Comparison of ENCODE assay signal across 17 cellular contexts in the genomic region with DNA sequence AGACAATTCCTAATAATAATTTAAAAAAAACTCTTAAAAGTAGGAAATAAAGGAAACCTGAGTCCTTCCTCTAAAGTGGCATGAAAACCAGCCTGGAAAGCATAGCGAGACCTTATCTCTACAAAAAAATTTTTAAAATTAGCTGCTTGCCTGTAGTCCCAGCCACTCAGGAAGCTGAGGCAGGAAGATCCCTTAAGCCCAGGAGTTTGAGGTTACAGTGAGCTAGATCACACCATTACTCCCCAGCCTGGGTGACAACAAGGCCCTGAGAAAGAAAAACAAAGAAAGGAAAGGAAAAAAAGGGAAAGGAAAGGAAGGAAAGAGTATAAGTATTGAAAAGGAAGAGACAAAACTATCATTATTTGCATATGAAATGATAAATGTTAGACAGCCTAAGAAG.
DNase-seq lines count a peak whose midpoint lies in the region; ATAC-seq and TF ChIP-seq lines count a peak whose summit lies in the region.
"Had no signal": no experiment of that assay in that cellular context is flagged by ENCODE, and none has a peak within 500 bp of the region (broad histone marks: within the 10 kb centered on the region; RNA-seq: fewer than 3 reads in every experiment).

No MANE protein-coding gene starts in this region.

- H3K27me3 ChIP-seq in BLaER1 = no peaks in the 10 kb centered on the region
- H3K27me3 ChIP-seq: MG63 had no signal

- TF ChIP-seq CTCF in chondrocyte (IDR thresholded peaks at IDR 0.05) (no peak), nephron (IDR thresholded peaks at IDR 0.05; ENCODE audit: unreplicated experiment in 3 of 3) (no peak)

- no peaks in the 10 kb centered on the region for H3K9me3 Mint-ChIP-seq in chondrocyte (ENCODE audit: low read depth)
- H3K9me3 Mint-ChIP-seq in nephron = peaks cover 3% of the 10 kb centered on the region

- H3K27me3 Mint-ChIP-seq in chondrocyte (ENCODE audit: low read depth) (no peaks in the 10 kb centered on the region), nephron (ENCODE audit: low read depth) (peaks cover 7% of the 10 kb centered on the region)

- H3K9ac ChIP-seq in BLaER1 = no peak overlapping the region

- H3K4me3 Mint-ChIP-seq in chondrocyte (ENCODE audit: unreplicated experiment) = peak overlapping the region; percentile 52
- no peak overlapping the region for H3K4me3 Mint-ChIP-seq in nephron

- H3K27ac Mint-ChIP-seq in chondrocyte (ENCODE audit: unreplicated experiment) (peak overlapping the region; percentile 99), nephron (peak overlapping the region in 2 of 3 experiments; percentile 3 to 65)

- no peaks in the 10 kb centered on the region for H4K20me1 ChIP-seq in BLaER1

- no peak for ATAC-seq in HG02970 (IDR thresholded peaks at IDR 0.05; ENCODE audit: low FRiP score, unreplicated experiment)
- ATAC-seq: Right ventricle myocardium inferior had no signal

- peaks cover 9% of the 10 kb centered on the region; the same call in 1 of the 2 replicates for H3K9me3 ChIP-seq in BLaER1
- H3K9me3 ChIP-seq: Caco-2 had no signal

- H3K4me1 ChIP-seq in BLaER1 = peaks cover 15% of the 10 kb centered on the region

- H3K4me1 Mint-ChIP-seq in chondrocyte (ENCODE audit: low read depth) (peaks cover 18% of the 10 kb centered on the region), nephron (peaks cover 7% of the 10 kb centered on the region)

- peak overlapping the region; percentile 62 for H3K4me2 ChIP-seq in BLaER1

- no peak overlapping the region for H3K4me3 ChIP-seq in BLaER1
- H3K4me3 ChIP-seq: MG63 had no signal

- H3K36me3 ChIP-seq in BLaER1 = no peaks in the 10 kb centered on the region
- H3K36me3 ChIP-seq: MG63 had no signal

- H3K36me3 Mint-ChIP-seq in chondrocyte (ENCODE audit: low read depth) (no peaks in the 10 kb centered on the region), nephron (ENCODE audit: low read depth) (no peaks in the 10 kb centered on the region)

- H3K27ac ChIP-seq in BLaER1 = peak overlapping the region; percentile 26; the same call in 1 of the 2 replicates
- H3K27ac ChIP-seq: HL-60 had no signal

- DNase-seq in HT1080 (ENCODE audit: low read depth) (peak; percentile 23), chondrocyte (ENCODE audit: low spot score) (no peak), NCI-H187 (lab: John Stamatoyannopoulos, UW) (no peak), Ammon's horn (ENCODE audit: low spot score) (no peak), NCI-H774 (lab: John Stamatoyannopoulos, UW) (no peak)
- DNase-seq: Caco-2, HCEC 1CT, KG1, MG63, NCI-H1092 treated with DMSO at 0.1 percent for 48 hours, NCI-H187 treated with DMSO at 0.1 percent for 48 hours, NCI-H446 had no signal
